Comparison of ENCODE assay signal across 1 cellular context in genomic region chr13:30869491-30869890, GRCh38.
TF ChIP-seq lines count a peak whose summit lies in the region.

No MANE protein-coding gene starts in this region.

TF ChIP-seq in GM23338, 12 proteins besides CTCF, POLR2A, EP300 and RAD21 (continued from another document):
- TF ChIP-seq ZNF462 (CRISPR knock-in tag; IDR thresholded peaks at IDR 0.05) (no peak), ZNF331 (CRISPR knock-in tag; IDR thresholded peaks at IDR 0.05; ENCODE audit: low read depth) (no peak), NANOG (IDR thresholded peaks at IDR 0.05; ENCODE audit: borderline replicate concordance) (no peak), EZH2phosphoT487 (IDR thresholded peaks at IDR 0.05; ENCODE audit: unreplicated experiment) (no peak), ZNF114 (CRISPR knock-in tag; IDR thresholded peaks at IDR 0.05) (no peak)
